ENCODE assay signal across 24 cellular contexts in genomic region chr2:198456418-198456817, GRCh38.
DNase-seq lines count a peak whose midpoint lies in the region; ATAC-seq and TF ChIP-seq lines count a peak whose summit lies in the region.
"Had no signal": no experiment of that assay in that cellular context is flagged by ENCODE, and none has a peak within 500 bp of the region (broad histone marks: within the 10 kb centered on the region; RNA-seq: fewer than 3 reads in every experiment).

No MANE protein-coding gene starts in this region.

- no peak overlapping the region for H3K56ac ChIP-seq in IMR-90 (ENCODE audit: extremely low read depth, insufficient read depth, low read length)

- H3K23ac ChIP-seq in IMR-90 (ENCODE audit: low read depth, low read length) = no peak overlapping the region

- H3K27ac ChIP-seq in IMR-90 (ENCODE audit: insufficient read depth, low read length) (no peak overlapping the region), WERI-Rb-1 (no peak overlapping the region), mammary epithelial cell (ENCODE audit: insufficient read depth, low read depth, low read length) (no peak overlapping the region)
- H3K27ac ChIP-seq: 22Rv1 had no signal

- H3K9ac ChIP-seq in IMR-90 (ENCODE audit: low read depth, low read length) (no peak overlapping the region), mammary epithelial cell (ENCODE audit: insufficient read depth, low read length) (no peak overlapping the region)

- no CpG with 5 or more reads among the region's 2 CpGs for WGBS in IMR-90 (ENCODE audit: extremely low coverage in 2 of 2, insufficient read length in 1 of 2), 2 experiments
- 50% methylated on average over 2 of the region's 2 CpGs for WGBS in mammary epithelial cell (ENCODE audit: low coverage, missing lambda C conversion rate)

- no peak overlapping the region for H3K18ac ChIP-seq in IMR-90 (ENCODE audit: low read depth, low read length)

- H4K8ac ChIP-seq in IMR-90 (ENCODE audit: low read depth in 2 of 2, low read length in 2 of 2) = no peak overlapping the region

- H3K4me3 ChIP-seq in AG04449 (ENCODE audit: low read depth, low read length) = no peak overlapping the region
- H3K4me3 ChIP-seq in IMR-90 (ENCODE audit: insufficient read depth, low read depth, low read length) = no peak overlapping the region
- no peak overlapping the region for H3K4me3 ChIP-seq in WERI-Rb-1 (ENCODE audit: low read depth, low read length)
- H3K4me3 ChIP-seq in mammary epithelial cell (replicated peaks in 1 of 3; ENCODE audit: insufficient read depth in 1 of 3, low read depth in 2 of 3, low read length in 3 of 3) = no peak overlapping the region

- ATAC-seq in IMR-90 (ENCODE audit: low read depth) = no peak
- ATAC-seq: HepG2, Panc1, SK-N-SH treated with all-trans-retinoic acid at 6 μM for 48 hours had no signal

- H3K79me2 ChIP-seq in mammary epithelial cell (ENCODE audit: insufficient read depth, low read length) = no peaks in the 10 kb centered on the region

- H2BK120ac ChIP-seq in IMR-90 (ENCODE audit: low read depth, low read length) = no peak overlapping the region

- H3K36me3 ChIP-seq in IMR-90 (ENCODE audit: control insufficient read depth, insufficient read depth, low read length) (no peaks in the 10 kb centered on the region), WERI-Rb-1 (no peaks in the 10 kb centered on the region), mammary epithelial cell (ENCODE audit: insufficient read depth, low read length) (no peaks in the 10 kb centered on the region)
- H3K36me3 ChIP-seq: BE2C had no signal

- H2AK5ac ChIP-seq in IMR-90 (ENCODE audit: low read depth, low read length) = no peak overlapping the region

- H2BK5ac ChIP-seq in IMR-90 (ENCODE audit: low read depth, low read length, poor library complexity, severe bottlenecking) = no peak overlapping the region

- H4K20me1 ChIP-seq in IMR-90 (ENCODE audit: insufficient read depth, low read length) (no peaks in the 10 kb centered on the region), mammary epithelial cell (ENCODE audit: insufficient read depth, low read length) (no peaks in the 10 kb centered on the region)

- H3K27me3 ChIP-seq in IMR-90 (ENCODE audit: control insufficient read depth, insufficient read depth, low read length) (no peaks in the 10 kb centered on the region), WERI-Rb-1 (ENCODE audit: insufficient read depth, low read depth, severe bottlenecking) (no peaks in the 10 kb centered on the region), mammary epithelial cell (ENCODE audit: insufficient read depth, low read length) (no peaks in the 10 kb centered on the region)
- H3K27me3 ChIP-seq: BE2C had no signal

- TF ChIP-seq RAD21 in IMR-90 (IDR thresholded peaks at IDR 0.05; ENCODE audit: low read length) = no peak

- peak; percentile 17 for DNase-seq in AG04449 (ENCODE audit: low read depth, low spot score)
- peak; percentile 32 for DNase-seq in ELR (ENCODE audit: low read depth)
- peak; percentile 15 for DNase-seq in IMR-90
- DNase-seq in inferior parietal cortex (ENCODE audit: extremely low spot score) = peak; percentile 4
- DNase-seq in foreskin melanocyte = no peak
- no peak for DNase-seq in hepatic stellate cell (ENCODE audit: low spot score)
- no peak for DNase-seq in WERI-Rb-1
- no peak for DNase-seq in mammary epithelial cell
- DNase-seq: ACHN; BE2C; DMS79; KBM-7; MM.1S; NCI-H1048; NCI-H1436; NCI-H1930; NCI-H2227 treated with DMSO at 0.1 percent for 48 hours; NCI-H510A treated with DMSO at 0.1 percent for 48 hours; NCI-H774; NK-92 treated with Interleukin-12 subunit alpha and Interleukin-12 subunit beta, amount 100 ng/mL, for 24 hours had no signal

- POLR2A ChIA-PET in AG04449 (lab: Yijun Ruan, JAX) (no interaction called here), IMR-90 (lab: Charles Lee; ENCODE audit: unreplicated experiment) (no interaction called here)

- H4K5ac ChIP-seq in IMR-90 (ENCODE audit: low read depth, low read length) = no peak overlapping the region

- H3K9me1 ChIP-seq in IMR-90 (ENCODE audit: insufficient read depth, low read length) = no peaks in the 10 kb centered on the region

- no peaks in the 10 kb centered on the region for H3K79me1 ChIP-seq in IMR-90 (ENCODE audit: low read depth in 1 of 2, low read length in 2 of 2)

- H2AFZ ChIP-seq in IMR-90 (replicated peaks; ENCODE audit: low read length, poor library complexity) = no peak overlapping the region
- H2AFZ ChIP-seq in mammary epithelial cell (ENCODE audit: low read depth, low read length) = no peak overlapping the region

- no peak overlapping the region for H3K14ac ChIP-seq in IMR-90 (replicated peaks; ENCODE audit: low read depth, low read length)

- H2BK15ac ChIP-seq in IMR-90 (ENCODE audit: low read depth, low read length) = no peak overlapping the region

- TF ChIP-seq POLR2A in IMR-90 (IDR thresholded peaks at IDR 0.05; ENCODE audit: low read depth, low read length) = no peak

- in situ Hi-C loops in IMR-90 (cut with MboI; ENCODE audit: low sequenced_read_pairs) (no loop called here), mammary epithelial cell (cut with MboI; ENCODE audit: low sequenced_read_pairs in 2 of 2) (no loop called here)

- dilution Hi-C loops in IMR-90 (cut with HindIII; ENCODE audit: low sequenced_read_pairs, unreplicated experiment) (no loop called here), mammary epithelial cell (cut with HindIII; ENCODE audit: low sequenced_read_pairs) (no loop called here)

- no peak overlapping the region for H3K4ac ChIP-seq in IMR-90 (ENCODE audit: low read depth, low read length)

- CTCF ChIA-PET in AG04449 (lab: Yijun Ruan, JAX) = no interaction called here
- CTCF ChIA-PET in IMR-90 (lab: Yijun Ruan, JAX) = no interaction called here
- CTCF ChIA-PET in mammary epithelial cell (lab: Charles Lee; ENCODE audit: low non-redundant PET) = no interaction called here

- no peak overlapping the region for H2AK9ac ChIP-seq in IMR-90 (replicated peaks; ENCODE audit: low read depth, low read length, poor library complexity)

- TF ChIP-seq CTCF in AG04449 (IDR thresholded peaks at IDR 0.05; ENCODE audit: insufficient read depth, low read length, missing control alignments) (no peak), IMR-90 (conservative IDR thresholded peaks at IDR 0.05; ENCODE audit: low read depth, low read length) (no peak), WERI-Rb-1 (IDR thresholded peaks at IDR 0.05; ENCODE audit: low read depth, low read length) (no peak), mammary epithelial cell (conservative IDR thresholded peaks at IDR 0.05 in 1 of 2, IDR thresholded peaks at IDR 0.05 in 1 of 2; ENCODE audit: extremely low read depth in 1 of 2, insufficient read depth in 1 of 2, low read depth in 1 of 2, low read length in 2 of 2) (no peak)

- no TSS peak for BruUV-seq in IMR-90 (replicated peaks; lab: Mats Ljungman, UMichigan)
- BruUV-seq in mammary epithelial cell (replicated peaks; lab: Mats Ljungman, UMichigan) = no TSS peak

- H4K91ac ChIP-seq in IMR-90 (ENCODE audit: insufficient read depth, low read depth, low read length) = no peak overlapping the region

- H3K4me1 ChIP-seq in IMR-90 (ENCODE audit: control insufficient read depth, insufficient read depth, low read length) (no peaks in the 10 kb centered on the region), mammary epithelial cell (ENCODE audit: insufficient read depth, low read length) (no peaks in the 10 kb centered on the region)
- H3K4me1 ChIP-seq: BE2C had no signal

- no peak overlapping the region for H2BK20ac ChIP-seq in IMR-90 (ENCODE audit: low read depth, low read length)

- intact Hi-C loops in IMR-90 (cut with micrococcal nuclease) (no loop called here), mammary epithelial cell (cut with micrococcal nuclease) (no loop called here)

- H3K9me3 ChIP-seq in IMR-90 (ENCODE audit: control insufficient read depth, insufficient read depth, low read length) (0 out of 2 replicates have a peak, but pooled peaks cover 2% of the 10 kb centered on the region), WERI-Rb-1 (ENCODE audit: severe bottlenecking) (no peaks in the 10 kb centered on the region), mammary epithelial cell (replicated peaks; ENCODE audit: insufficient read depth, low read length) (no peaks in the 10 kb centered on the region)
- H3K9me3 ChIP-seq: BE2C had no signal

- H3K4me2 ChIP-seq in IMR-90 (ENCODE audit: low read depth, low read length) (no peak overlapping the region), mammary epithelial cell (ENCODE audit: insufficient read depth, low read depth, low read length) (no peak overlapping the region)

TF ChIP-seq in IMR-90, 13 proteins besides CTCF, POLR2A, EP300 and RAD21 (continues in another document):
- TF ChIP-seq BHLHE40 (IDR thresholded peaks at IDR 0.05; ENCODE audit: low read depth, low read length) (no peak), MXI1 (IDR thresholded peaks at IDR 0.05; ENCODE audit: borderline replicate concordance, low read depth, low read length) (no peak), CHD1 (IDR thresholded peaks at IDR 0.05; ENCODE audit: low read depth, low read length) (no peak), FOS (IDR thresholded peaks at IDR 0.05; ENCODE audit: low read depth, low read length) (no peak), USF2 (IDR thresholded peaks at IDR 0.05; ENCODE audit: low read depth, low read length) (no peak), NFE2L2 (IDR thresholded peaks at IDR 0.05; ENCODE audit: low read depth, low read length) (no peak), RCOR1 (IDR thresholded peaks at IDR 0.05; ENCODE audit: insufficient replicate concordance, low read length) (no peak), RFX5 (IDR thresholded peaks at IDR 0.05; ENCODE audit: low read depth, low read length) (no peak), ELK1 (IDR thresholded peaks at IDR 0.05; ENCODE audit: borderline replicate concordance, low read depth, low read length) (no peak), MAZ (IDR thresholded peaks at IDR 0.05; ENCODE audit: borderline replicate concordance, low read depth, low read length) (no peak), SMC3 (IDR thresholded peaks at IDR 0.05; ENCODE audit: low read depth, low read length) (no peak), CEBPB (IDR thresholded peaks at IDR 0.05; ENCODE audit: low read depth, low read length) (no peak)

Comparison
In these comparisons a context has a peak if more than half of its experiments do, and no peak if none do; other contexts are left out.
1. DNase-seq: peak in AG04449 (single experiment), ELR (single experiment), IMR-90 (single experiment) and inferior parietal cortex (single experiment); none in foreskin melanocyte (single experiment), hepatic stellate cell (single experiment), WERI-Rb-1 (single experiment) and mammary epithelial cell (single experiment).